ENCODE assay signal across 1 cellular context in genomic region chr1:182210417-182210816, GRCh38.
TF ChIP-seq lines count a peak whose summit lies in the region.

No MANE protein-coding gene starts in this region.

TF ChIP-seq in GM23338, 12 proteins besides CTCF, POLR2A, EP300 and RAD21 (continued from another document):
- TF ChIP-seq, protein P1, sequence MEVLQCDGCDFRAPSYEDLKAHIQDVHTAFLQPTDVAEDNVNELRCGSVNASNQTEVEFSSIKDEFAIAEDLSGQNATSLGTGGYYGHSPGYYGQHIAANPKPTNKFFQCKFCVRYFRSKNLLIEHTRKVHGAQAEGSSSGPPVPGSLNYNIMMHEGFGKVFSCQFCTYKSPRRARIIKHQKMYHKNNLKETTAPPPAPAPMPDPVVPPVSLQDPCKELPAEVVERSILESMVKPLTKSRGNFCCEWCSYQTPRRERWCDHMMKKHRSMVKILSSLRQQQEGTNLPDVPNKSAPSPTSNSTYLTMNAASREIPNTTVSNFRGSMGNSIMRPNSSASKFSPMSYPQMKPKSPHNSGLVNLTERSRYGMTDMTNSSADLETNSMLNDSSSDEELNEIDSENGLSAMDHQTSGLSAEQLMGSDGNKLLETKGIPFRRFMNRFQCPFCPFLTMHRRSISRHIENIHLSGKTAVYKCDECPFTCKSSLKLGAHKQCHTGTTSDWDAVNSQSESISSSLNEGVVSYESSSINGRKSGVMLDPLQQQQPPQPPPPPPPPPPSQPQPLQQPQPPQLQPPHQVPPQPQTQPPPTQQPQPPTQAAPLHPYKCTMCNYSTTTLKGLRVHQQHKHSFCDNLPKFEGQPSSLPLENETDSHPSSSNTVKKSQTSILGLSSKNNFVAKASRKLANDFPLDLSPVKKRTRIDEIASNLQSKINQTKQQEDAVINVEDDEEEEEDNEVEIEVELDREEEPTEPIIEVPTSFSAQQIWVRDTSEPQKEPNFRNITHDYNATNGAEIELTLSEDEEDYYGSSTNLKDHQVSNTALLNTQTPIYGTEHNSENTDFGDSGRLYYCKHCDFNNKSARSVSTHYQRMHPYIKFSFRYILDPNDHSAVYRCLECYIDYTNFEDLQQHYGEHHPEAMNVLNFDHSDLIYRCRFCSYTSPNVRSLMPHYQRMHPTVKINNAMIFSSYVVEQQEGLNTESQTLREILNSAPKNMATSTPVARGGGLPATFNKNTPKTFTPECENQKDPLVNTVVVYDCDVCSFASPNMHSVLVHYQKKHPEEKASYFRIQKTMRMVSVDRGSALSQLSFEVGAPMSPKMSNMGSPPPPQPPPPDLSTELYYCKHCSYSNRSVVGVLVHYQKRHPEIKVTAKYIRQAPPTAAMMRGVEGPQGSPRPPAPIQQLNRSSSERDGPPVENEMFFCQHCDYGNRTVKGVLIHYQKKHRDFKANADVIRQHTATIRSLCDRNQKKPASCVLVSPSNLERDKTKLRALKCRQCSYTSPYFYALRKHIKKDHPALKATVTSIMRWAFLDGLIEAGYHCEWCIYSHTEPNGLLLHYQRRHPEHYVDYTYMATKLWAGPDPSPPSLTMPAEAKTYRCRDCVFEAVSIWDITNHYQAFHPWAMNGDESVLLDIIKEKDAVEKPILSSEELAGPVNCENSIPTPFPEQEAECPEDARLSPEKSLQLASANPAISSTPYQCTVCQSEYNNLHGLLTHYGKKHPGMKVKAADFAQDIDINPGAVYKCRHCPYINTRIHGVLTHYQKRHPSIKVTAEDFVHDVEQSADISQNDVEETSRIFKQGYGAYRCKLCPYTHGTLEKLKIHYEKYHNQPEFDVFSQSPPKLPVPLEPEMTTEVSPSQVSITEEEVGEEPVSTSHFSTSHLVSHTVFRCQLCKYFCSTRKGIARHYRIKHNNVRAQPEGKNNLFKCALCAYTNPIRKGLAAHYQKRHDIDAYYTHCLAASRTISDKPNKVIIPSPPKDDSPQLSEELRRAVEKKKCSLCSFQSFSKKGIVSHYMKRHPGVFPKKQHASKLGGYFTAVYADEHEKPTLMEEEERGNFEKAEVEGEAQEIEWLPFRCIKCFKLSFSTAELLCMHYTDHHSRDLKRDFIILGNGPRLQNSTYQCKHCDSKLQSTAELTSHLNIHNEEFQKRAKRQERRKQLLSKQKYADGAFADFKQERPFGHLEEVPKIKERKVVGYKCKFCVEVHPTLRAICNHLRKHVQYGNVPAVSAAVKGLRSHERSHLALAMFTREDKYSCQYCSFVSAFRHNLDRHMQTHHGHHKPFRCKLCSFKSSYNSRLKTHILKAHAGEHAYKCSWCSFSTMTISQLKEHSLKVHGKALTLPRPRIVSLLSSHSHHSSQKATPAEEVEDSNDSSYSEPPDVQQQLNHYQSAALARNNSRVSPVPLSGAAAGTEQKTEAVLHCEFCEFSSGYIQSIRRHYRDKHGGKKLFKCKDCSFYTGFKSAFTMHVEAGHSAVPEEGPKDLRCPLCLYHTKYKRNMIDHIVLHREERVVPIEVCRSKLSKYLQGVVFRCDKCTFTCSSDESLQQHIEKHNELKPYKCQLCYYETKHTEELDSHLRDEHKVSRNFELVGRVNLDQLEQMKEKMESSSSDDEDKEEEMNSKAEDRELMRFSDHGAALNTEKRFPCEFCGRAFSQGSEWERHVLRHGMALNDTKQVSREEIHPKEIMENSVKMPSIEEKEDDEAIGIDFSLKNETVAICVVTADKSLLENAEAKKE (CRISPR knock-in tag; IDR thresholded peaks at IDR 0.05): no peak
- TF ChIP-seq NANOG (IDR thresholded peaks at IDR 0.05; ENCODE audit: borderline replicate concordance): no peak
- TF ChIP-seq EZH2phosphoT487 (IDR thresholded peaks at IDR 0.05; ENCODE audit: unreplicated experiment): no peak
- TF ChIP-seq STAT1 (IDR thresholded peaks at IDR 0.05; ENCODE audit: unreplicated experiment): no peak
- no peak for TF ChIP-seq JUNB (IDR thresholded peaks at IDR 0.05; ENCODE audit: unreplicated experiment)
- TF ChIP-seq, protein P2, sequence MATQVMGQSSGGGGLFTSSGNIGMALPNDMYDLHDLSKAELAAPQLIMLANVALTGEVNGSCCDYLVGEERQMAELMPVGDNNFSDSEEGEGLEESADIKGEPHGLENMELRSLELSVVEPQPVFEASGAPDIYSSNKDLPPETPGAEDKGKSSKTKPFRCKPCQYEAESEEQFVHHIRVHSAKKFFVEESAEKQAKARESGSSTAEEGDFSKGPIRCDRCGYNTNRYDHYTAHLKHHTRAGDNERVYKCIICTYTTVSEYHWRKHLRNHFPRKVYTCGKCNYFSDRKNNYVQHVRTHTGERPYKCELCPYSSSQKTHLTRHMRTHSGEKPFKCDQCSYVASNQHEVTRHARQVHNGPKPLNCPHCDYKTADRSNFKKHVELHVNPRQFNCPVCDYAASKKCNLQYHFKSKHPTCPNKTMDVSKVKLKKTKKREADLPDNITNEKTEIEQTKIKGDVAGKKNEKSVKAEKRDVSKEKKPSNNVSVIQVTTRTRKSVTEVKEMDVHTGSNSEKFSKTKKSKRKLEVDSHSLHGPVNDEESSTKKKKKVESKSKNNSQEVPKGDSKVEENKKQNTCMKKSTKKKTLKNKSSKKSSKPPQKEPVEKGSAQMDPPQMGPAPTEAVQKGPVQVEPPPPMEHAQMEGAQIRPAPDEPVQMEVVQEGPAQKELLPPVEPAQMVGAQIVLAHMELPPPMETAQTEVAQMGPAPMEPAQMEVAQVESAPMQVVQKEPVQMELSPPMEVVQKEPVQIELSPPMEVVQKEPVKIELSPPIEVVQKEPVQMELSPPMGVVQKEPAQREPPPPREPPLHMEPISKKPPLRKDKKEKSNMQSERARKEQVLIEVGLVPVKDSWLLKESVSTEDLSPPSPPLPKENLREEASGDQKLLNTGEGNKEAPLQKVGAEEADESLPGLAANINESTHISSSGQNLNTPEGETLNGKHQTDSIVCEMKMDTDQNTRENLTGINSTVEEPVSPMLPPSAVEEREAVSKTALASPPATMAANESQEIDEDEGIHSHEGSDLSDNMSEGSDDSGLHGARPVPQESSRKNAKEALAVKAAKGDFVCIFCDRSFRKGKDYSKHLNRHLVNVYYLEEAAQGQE (IDR thresholded peaks at IDR 0.05; ENCODE audit: unreplicated experiment): no peak
